1 cellular context compared by ENCODE assay signal in genomic region chr13:104314321-104314720, GRCh38.
TF ChIP-seq lines count a peak whose summit lies in the region.

No MANE protein-coding gene starts in this region.

TF ChIP-seq in HCT116, 20 proteins besides CTCF, POLR2A, EP300 and RAD21 (continued from another document):
- no peak for TF ChIP-seq REST (IDR thresholded peaks at IDR 0.05; ENCODE audit: low read depth)
- no peak for TF ChIP-seq CEBPB (IDR thresholded peaks at IDR 0.05; ENCODE audit: low read depth)
- no peak for TF ChIP-seq YY1 (IDR thresholded peaks at IDR 0.05; ENCODE audit: extremely low read depth, insufficient replicate concordance, low read depth, low read length)
- no peak for TF ChIP-seq ZFX (IDR thresholded peaks at IDR 0.05)
- TF ChIP-seq SRF (IDR thresholded peaks at IDR 0.05; ENCODE audit: low read depth), result no peak
- no peak for TF ChIP-seq FOSL1 (IDR thresholded peaks at IDR 0.05; ENCODE audit: low read depth)
- TF ChIP-seq SP1 (IDR thresholded peaks at IDR 0.05; ENCODE audit: low read depth), result no peak
